13 cellular contexts compared by ENCODE assay signal in the genomic region with DNA sequence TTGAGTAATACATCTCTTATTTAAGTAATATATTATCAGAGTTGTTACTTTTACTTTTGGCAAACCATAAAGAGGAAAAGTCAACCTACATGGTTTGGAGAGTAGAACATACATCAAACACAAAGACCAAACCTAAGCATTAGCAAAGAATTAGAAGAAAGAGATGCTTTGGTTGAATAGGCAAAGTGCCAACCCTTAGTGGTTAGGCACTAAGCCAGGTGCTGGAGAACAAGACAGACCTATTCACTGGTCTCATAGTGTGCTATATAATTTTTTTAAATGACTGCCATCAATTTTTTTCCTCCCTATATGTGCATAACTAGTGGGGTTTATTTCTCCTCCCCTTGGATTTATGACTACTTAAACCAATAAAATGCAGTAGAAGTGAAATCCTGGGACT.
DNase-seq lines count a peak whose midpoint lies in the region; ATAC-seq and TF ChIP-seq lines count a peak whose summit lies in the region.
"Had no signal": no experiment of that assay in that cellular context is flagged by ENCODE, and none has a peak within 500 bp of the region (broad histone marks: within the 10 kb centered on the region; RNA-seq: fewer than 3 reads in every experiment).

No MANE protein-coding gene starts in this region.

- H3K4me1 ChIP-seq in suprapubic skin: no peaks in the 10 kb centered on the region

- H3K9me3 Mint-ChIP-seq in Calu3 (ENCODE audit: low read depth, unreplicated experiment): no peaks in the 10 kb centered on the region

- no TSS peak for BruUV-seq in Calu3 (replicated peaks; lab: Mats Ljungman, UMichigan)

- no peak for TF ChIP-seq EP300 in suprapubic skin (IDR thresholded peaks at IDR 0.05)

- H3K27ac Mint-ChIP-seq in Calu3 (ENCODE audit: unreplicated experiment): no peak overlapping the region
- H3K27ac Mint-ChIP-seq: WTC11 had no signal

- peak; percentile 41 for DNase-seq in Calu3
- peak; percentile 27 for DNase-seq in HFF-Myc (ENCODE audit: extremely low read depth, low read depth)
- peak; percentile 13 for DNase-seq in NCI-H774 (lab: John Stamatoyannopoulos, UW)
- DNase-seq in fibroblast of villous mesenchyme (ENCODE audit: low read depth): peak; percentile 18
- DNase-seq in suprapubic skin (ENCODE audit: low spot score in 2 of 2): no peak
- DNase-seq in OCI-M2 (lab: John Stamatoyannopoulos, UW; ENCODE audit: unreplicated experiment): no peak
- no peak for DNase-seq in HuH-7.5 (ENCODE audit: low spot score)
- DNase-seq: anterior cingulate cortex, retina, SHP77 treated with DMSO at 0.1 percent for 48 hours had no signal

- no peak for TF ChIP-seq POLR2A in suprapubic skin (IDR thresholded peaks at IDR 0.05)

- H3K4me3 Mint-ChIP-seq in Calu3 (ENCODE audit: low read depth, unreplicated experiment): no peak overlapping the region
- H3K4me3 Mint-ChIP-seq: WTC11 had no signal

- H3K36me3 Mint-ChIP-seq in Calu3 (ENCODE audit: insufficient read depth, unreplicated experiment): no peaks in the 10 kb centered on the region

- H3K4me3 ChIP-seq in HFF-Myc (replicated peaks; ENCODE audit: low read depth, low read length) (no peak overlapping the region), fibroblast of villous mesenchyme (ENCODE audit: low read depth, low read length) (no peak overlapping the region), suprapubic skin (no peak overlapping the region)

- intact Hi-C loops in Calu3 (cut with micrococcal nuclease; ENCODE audit: unreplicated experiment): no loop called here

- H3K36me3 ChIP-seq in suprapubic skin: no peaks in the 10 kb centered on the region

- peaks cover 62% of the 10 kb centered on the region for H3K27me3 Mint-ChIP-seq in Calu3 (ENCODE audit: unreplicated experiment)

- peaks cover 9% of the 10 kb centered on the region for H3K4me1 Mint-ChIP-seq in Calu3 (ENCODE audit: low read depth, unreplicated experiment)

- H3K27me3 ChIP-seq in suprapubic skin: no peaks in the 10 kb centered on the region

- no peaks in the 10 kb centered on the region for H3K9me3 ChIP-seq in suprapubic skin

- no peak overlapping the region for H3K27ac ChIP-seq in suprapubic skin
- H3K27ac ChIP-seq: C4-2B had no signal

- TF ChIP-seq CTCF in Calu3 (IDR thresholded peaks at IDR 0.05; ENCODE audit: unreplicated experiment) (no peak), HFF-Myc (IDR thresholded peaks at IDR 0.05; ENCODE audit: low read depth, low read length, missing control alignments) (no peak), fibroblast of villous mesenchyme (IDR thresholded peaks at IDR 0.05; ENCODE audit: insufficient read depth, low read depth, low read length) (no peak), suprapubic skin (IDR thresholded peaks at IDR 0.05) (no peak)

- no peak for ATAC-seq in HG02642 (IDR thresholded peaks at IDR 0.05; ENCODE audit: poor library complexity, unreplicated experiment)
- ATAC-seq: WTC11 had no signal

- CTCF ChIA-PET in Calu3 (lab: Charles Lee): interaction anchor here (0.7 kb wide), 1 partner anchor 1225 kb away, joined by 3 read pairs; no protein-coding TSS in a partner anchor

Comparison
In these comparisons a context has a peak if more than half of its experiments do, and no peak if none do; other contexts are left out.
1. DNase-seq: peak in Calu3 (single experiment), HFF-Myc (single experiment), NCI-H774 (single experiment) and fibroblast of villous mesenchyme (single experiment); none in suprapubic skin (0 of 2), OCI-M2 (single experiment) and HuH-7.5 (single experiment).